In the genomic region with DNA sequence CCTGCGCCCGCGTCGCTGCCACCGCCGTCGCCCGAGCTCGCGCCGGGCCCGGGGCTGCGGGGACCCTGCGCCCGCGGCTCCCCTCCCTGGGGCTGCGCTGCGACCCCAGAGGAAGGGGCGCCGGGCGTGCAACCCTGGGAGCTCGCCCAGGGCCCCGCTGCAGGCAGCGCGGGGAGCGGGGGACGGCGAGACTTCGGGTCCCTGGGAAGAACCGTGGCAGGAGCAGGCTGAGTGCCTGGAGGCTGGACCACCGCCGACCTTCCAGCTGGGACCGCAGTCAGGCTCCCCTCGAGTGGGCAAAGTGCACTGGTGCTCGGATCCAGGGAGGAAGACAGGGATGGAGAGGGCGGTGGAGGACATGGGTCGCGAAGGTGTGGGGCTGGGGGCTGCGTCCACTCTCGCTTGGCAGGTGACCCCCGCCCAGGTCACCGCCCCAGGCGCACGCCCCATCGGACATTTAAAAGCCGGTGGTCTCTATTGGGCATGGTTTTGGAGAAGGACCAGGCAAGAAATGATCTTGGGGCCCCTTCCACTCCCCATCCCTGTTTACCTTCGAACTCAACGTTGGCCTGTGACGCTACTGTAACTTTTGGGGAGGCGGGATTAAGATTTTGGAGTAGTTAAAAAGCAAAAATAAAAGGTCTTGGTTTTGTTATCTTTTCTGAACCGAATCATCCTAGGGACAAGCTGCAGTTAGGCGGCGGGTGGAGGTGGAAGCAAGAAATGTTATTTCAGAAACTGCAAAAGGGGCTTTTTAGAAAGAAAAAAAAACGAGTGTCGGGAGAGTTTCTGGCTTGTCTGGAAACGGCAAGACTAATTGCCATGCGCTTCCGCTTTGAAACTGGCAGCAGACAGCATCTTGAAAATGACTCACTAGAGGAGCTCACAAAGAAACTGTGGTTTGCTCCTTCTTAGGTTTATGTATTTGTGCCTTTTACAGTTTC, we compare ENCODE assay signal across 8 cellular contexts. TPM values are rescaled to one million over a fixed set of nuclear protein-coding genes. Genes with fewer than 3 reads are reported as not detected.
DNase-seq lines count a peak whose midpoint lies in the region; ATAC-seq and TF ChIP-seq lines count a peak whose summit lies in the region.

No MANE protein-coding gene starts in this region.

- H3K4me3 Mint-ChIP-seq in Caco-2 (ENCODE audit: unreplicated experiment) = peak overlapping the region; percentile 98
- H3K4me3 Mint-ChIP-seq in activated naive CD8-positive, alpha-beta T cell treated with anti-CD3 and anti-CD28 coated beads, Interleukin-2, amount 50 U/mL, for 24 hours = peak overlapping the region; percentile 90

- no peaks in the 10 kb centered on the region for H3K9me2 ChIP-seq in SU-DHL-6 (replicated peaks; ENCODE audit: insufficient read depth, low read length)

- peaks cover 12% of the 10 kb centered on the region for H3K36me3 Mint-ChIP-seq in Caco-2 (ENCODE audit: insufficient read depth, unreplicated experiment)
- H3K36me3 Mint-ChIP-seq in activated naive CD8-positive, alpha-beta T cell treated with anti-CD3 and anti-CD28 coated beads, Interleukin-2, amount 50 U/mL, for 24 hours (ENCODE audit: low read depth) = peaks cover 6% of the 10 kb centered on the region

- TF ChIP-seq CTCF in Caco-2 (IDR thresholded peaks at IDR 0.05; ENCODE audit: insufficient read depth in 1 of 2, low read depth in 1 of 2, low read length in 1 of 2, severe bottlenecking in 1 of 2, unreplicated experiment in 1 of 2) (no peak), SU-DHL-6 (IDR thresholded peaks at IDR 0.05; ENCODE audit: insufficient read depth, low read length, poor library complexity, severe bottlenecking) (no peak)

- peaks cover 14% of the 10 kb centered on the region for H3K27me3 Mint-ChIP-seq in Caco-2 (ENCODE audit: insufficient read depth, unreplicated experiment)
- no peaks in the 10 kb centered on the region for H3K27me3 Mint-ChIP-seq in activated naive CD8-positive, alpha-beta T cell treated with anti-CD3 and anti-CD28 coated beads, Interleukin-2, amount 50 U/mL, for 24 hours

- ATAC-seq in GM19463 (IDR thresholded peaks at IDR 0.05; ENCODE audit: unreplicated experiment) (peak; percentile 82), HG03565 (IDR thresholded peaks at IDR 0.05; ENCODE audit: unreplicated experiment) (peak; percentile 78), left cardiac atrium (peak; percentile 36 to 63)
- peak; percentile 77 for ATAC-seq in activated naive CD8-positive, alpha-beta T cell treated with anti-CD3 and anti-CD28 coated beads, Interleukin-2, amount 50 U/mL, for 24 hours

- peak overlapping the region; percentile 45 for H3K4me3 ChIP-seq in Caco-2 (ENCODE audit: low read depth, low read length)
- peak overlapping the region; percentile 50 for H3K4me3 ChIP-seq in SU-DHL-6 (ENCODE audit: insufficient read depth, low read length, poor library complexity, severe bottlenecking)

- H2AFZ ChIP-seq in SU-DHL-6 (ENCODE audit: low read depth, low read length, severe bottlenecking) = no peak overlapping the region

- H3K9ac ChIP-seq in SU-DHL-6 (ENCODE audit: low read length) = peak overlapping the region; percentile 23; the same call in 1 of the 2 replicates

- H3K9me3 ChIP-seq in Caco-2 (no peaks in the 10 kb centered on the region), SU-DHL-6 (ENCODE audit: insufficient read depth, low read length) (no peaks in the 10 kb centered on the region)

- DNase-seq in Caco-2 (no peak), left cardiac atrium (peak; percentile 49), renal cortical epithelial cell (ENCODE audit: low read depth) (peak; percentile 91), NCI-H2029 treated with DMSO at 0.1 percent for 48 hours (lab: John Stamatoyannopoulos, UW) (no peak)
- DNase-seq in activated naive CD8-positive, alpha-beta T cell treated with anti-CD3 and anti-CD28 coated beads, Interleukin-2, amount 50 U/mL, for 24 hours = peak; percentile 68

- 0 out of 2 replicates have a peak, but pooled peaks cover 6% of the 10 kb centered on the region for H3F3A ChIP-seq in SU-DHL-6 (ENCODE audit: insufficient read depth)

- no TSS peak for BruUV-seq in Caco-2 (replicated peaks; lab: Mats Ljungman, UMichigan)

- H3K27ac ChIP-seq in SU-DHL-6 (ENCODE audit: low read depth, low read length) = no peak overlapping the region

- H3K27me3 ChIP-seq in Caco-2 (replicated peaks; ENCODE audit: control insufficient read depth, insufficient read depth, low read length) (peaks cover 2% of the 10 kb centered on the region; the same call in 1 of the 2 replicates), SU-DHL-6 (ENCODE audit: low read length) (no peaks in the 10 kb centered on the region; the same call in 1 of the 2 replicates)

- intact Hi-C loops in Caco-2 (cut with micrococcal nuclease; ENCODE audit: unreplicated experiment) (loop anchor here (2.0 to 5.0 kb wide), 2 partner anchors 20 to 43 kb away; no protein-coding TSS in a partner anchor), left cardiac atrium (cut with DNase I) (no loop called here)

- no peaks in the 10 kb centered on the region for H3K79me2 ChIP-seq in SU-DHL-6 (ENCODE audit: insufficient read depth, low read length)

- H3K9me3 Mint-ChIP-seq in Caco-2 (ENCODE audit: unreplicated experiment) = no peaks in the 10 kb centered on the region
- H3K9me3 Mint-ChIP-seq in activated naive CD8-positive, alpha-beta T cell treated with anti-CD3 and anti-CD28 coated beads, Interleukin-2, amount 50 U/mL, for 24 hours = no peaks in the 10 kb centered on the region

- CTCF ChIA-PET in Caco-2 (lab: Charles Lee) = interaction anchor here (0.6 to 1.2 kb wide), 2 partner anchors 20 to 119 kb away, joined by 3 read pairs; no protein-coding TSS in a partner anchor

- H3K36me3 ChIP-seq in Caco-2 (ENCODE audit: control insufficient read depth, insufficient read depth, low read length) (no peaks in the 10 kb centered on the region), SU-DHL-6 (ENCODE audit: low read length) (no peaks in the 10 kb centered on the region)

- H3K4me1 ChIP-seq in Caco-2 = no peaks in the 10 kb centered on the region; the same call in 1 of the 2 replicates

- H3K4me2 ChIP-seq in SU-DHL-6 (ENCODE audit: low read depth, low read length, poor library complexity, severe bottlenecking) = peak overlapping the region; percentile 55

- POLR2A ChIA-PET in Caco-2 (lab: Charles Lee) = no interaction called here

- H4K20me1 ChIP-seq in SU-DHL-6 (ENCODE audit: low read depth, low read length) = no peaks in the 10 kb centered on the region

- peaks cover 6% of the 10 kb centered on the region for H3K4me1 Mint-ChIP-seq in Caco-2 (ENCODE audit: low read depth, unreplicated experiment)
- H3K4me1 Mint-ChIP-seq in activated naive CD8-positive, alpha-beta T cell treated with anti-CD3 and anti-CD28 coated beads, Interleukin-2, amount 50 U/mL, for 24 hours = peaks cover 70% of the 10 kb centered on the region

- no peak overlapping the region for H3K27ac Mint-ChIP-seq in Caco-2 (ENCODE audit: unreplicated experiment)
- peak overlapping the region; percentile 97 for H3K27ac Mint-ChIP-seq in activated naive CD8-positive, alpha-beta T cell treated with anti-CD3 and anti-CD28 coated beads, Interleukin-2, amount 50 U/mL, for 24 hours

RNA-seq across cellular contexts. Expression of a gene that starts 1.0 kb away (rescaled TPM):
- total RNA-seq in Caco-2 (2022) = 0.45 and 0.77 TPM in 2 replicates
- 10 to 100 TPM; 18.4 to 28.7 TPM for total RNA-seq in left cardiac atrium
- 22.9 and 26.7 TPM in 2 replicates for total RNA-seq in renal cortical epithelial cell

Comparison
In these comparisons a context has a peak if more than half of its experiments do, and no peak if none do; other contexts are left out.
1. DNase-seq: peak in activated naive CD8-positive, alpha-beta T cell treated with anti-CD3 and anti-CD28 coated beads, Interleukin-2, amount 50 U/mL, for 24 hours (single experiment), left cardiac atrium (single experiment) and renal cortical epithelial cell (single experiment); none in Caco-2 (0 of 2) and NCI-H2029 treated with DMSO at 0.1 percent for 48 hours (single experiment).
2. RNA of a gene that starts 1.0 kb away (total RNA-seq): 18.4 to 28.7 TPM in left cardiac atrium and 22.9 to 26.7 TPM in renal cortical epithelial cell; 0.45 to 0.77 TPM in Caco-2; every median in the first group is over 10 times any median in the second.
3. Peak in every context shown above with its lines, with median percentiles within 50 percentile points of each other: ATAC-seq.